In the genomic region with DNA sequence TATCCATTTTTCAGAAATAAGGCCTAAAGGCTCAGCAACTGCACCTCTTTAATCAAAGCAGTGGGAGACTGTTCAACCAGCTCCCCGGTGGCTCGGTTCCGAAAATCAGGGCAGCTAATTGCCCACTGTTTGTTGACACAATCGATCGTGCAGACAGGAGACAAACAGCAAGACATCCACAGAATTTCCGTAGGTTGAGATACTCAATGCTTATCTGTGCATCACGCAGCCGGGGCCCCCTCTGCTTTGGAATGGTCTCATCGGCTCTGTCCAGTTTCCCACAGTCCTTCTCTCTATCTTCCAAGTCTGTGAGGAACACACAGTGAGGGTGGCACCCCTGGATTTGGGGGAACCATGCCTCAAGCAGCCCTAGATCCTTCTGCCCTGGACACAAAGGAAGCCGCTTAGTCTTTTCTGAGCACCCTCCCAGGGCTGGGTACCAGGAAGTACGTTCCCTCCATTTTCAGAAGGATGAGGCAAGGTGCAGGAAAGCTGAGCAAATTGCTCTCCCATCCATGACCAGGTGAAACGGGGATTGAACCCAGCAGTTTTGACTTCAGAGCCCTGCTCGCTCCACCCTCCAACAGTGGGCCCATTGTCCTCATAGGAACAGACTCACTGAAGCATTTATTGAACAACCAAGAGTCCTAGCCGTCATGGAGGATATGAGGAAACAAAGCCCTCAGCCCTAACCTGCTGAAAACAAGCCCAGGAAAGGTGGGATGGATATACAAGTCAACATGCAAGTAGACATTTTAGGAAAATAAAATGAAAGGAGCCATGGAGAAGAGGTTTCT, we compare ENCODE assay signal across 1 cellular context.
TF ChIP-seq lines count a peak whose summit lies in the region.

No MANE protein-coding gene starts in this region.

TF ChIP-seq in HepG2, 621 proteins besides CTCF, POLR2A, EP300 and RAD21 (continued from another document):
- TF ChIP-seq ZBTB44 (CRISPR knock-in tag; IDR thresholded peaks at IDR 0.05), result no peak
